Comparison of ENCODE assay signal across 10 cellular contexts in genomic region chr2:29317077-29317517, GRCh38.
DNase-seq lines count a peak whose midpoint lies in the region; ATAC-seq and TF ChIP-seq lines count a peak whose summit lies in the region.
"Had no signal": no experiment of that assay in that cellular context is flagged by ENCODE, and none has a peak within 500 bp of the region (broad histone marks: within the 10 kb centered on the region; RNA-seq: fewer than 3 reads in every experiment).

No MANE protein-coding gene starts in this region.

- H3K27ac ChIP-seq in HL-60 (replicated peaks) = no peak overlapping the region
- H3K27ac ChIP-seq in coronary artery = no peak overlapping the region

- TF ChIP-seq CTCF in BJ (IDR thresholded peaks at IDR 0.05; ENCODE audit: insufficient read depth, low read depth, low read length) (0 out of 2 replicates have a peak, but pooled peaks have one; percentile 10), HL-60 (IDR thresholded peaks at IDR 0.05; ENCODE audit: insufficient read depth, low read length) (no peak), epithelial cell of esophagus (IDR thresholded peaks at IDR 0.05; ENCODE audit: insufficient read depth, low read depth, low read length, missing control alignments) (peak; percentile 5), coronary artery (IDR thresholded peaks at IDR 0.05) (no peak)

- POLR2A ChIA-PET in BJ (lab: Charles Lee) = interaction anchor here (0.6 kb wide), 1 partner anchor 9 kb away, joined by 6 read pairs; no protein-coding TSS in a partner anchor

- peak; percentile 45 for ATAC-seq in GM21381 (IDR thresholded peaks at IDR 0.05; ENCODE audit: unreplicated experiment)
- no peak for ATAC-seq in HG03196 (IDR thresholded peaks at IDR 0.05; ENCODE audit: unreplicated experiment)
- ATAC-seq: CD8-positive, alpha-beta T cell; mucosa of descending colon had no signal

- H3K27me3 ChIP-seq in BJ (ENCODE audit: control insufficient read depth, insufficient read depth, low read length) (peaks cover 7% of the 10 kb centered on the region; the same call in 1 of the 2 replicates), HL-60 (ENCODE audit: insufficient read depth, poor library complexity, severe bottlenecking) (peaks cover 6% of the 10 kb centered on the region)

- DNase-seq in BJ (ENCODE audit: low read depth) (no peak), HL-60 (ENCODE audit: low read depth in 1 of 2, low spot score in 1 of 2) (peak; percentile 5 to 23), epithelial cell of esophagus (ENCODE audit: low read depth) (peak; percentile 57), NCI-H1436 treated with DMSO at 0.1 percent for 48 hours (lab: John Stamatoyannopoulos, UW) (no peak), coronary artery (ENCODE audit: low spot score) (no peak)
- no peak for DNase-seq in activated effector memory CD4-positive, alpha-beta T cell treated with anti-CD3 and anti-CD28 coated beads, Interleukin-2, amount 50 U/mL, for 16 hours
- DNase-seq: CD8-positive, alpha-beta T cell had no signal

- H3K4me3 ChIP-seq in BJ (ENCODE audit: low read depth, low read length) = no peak overlapping the region
- H3K4me3 ChIP-seq in HL-60 (replicated peaks; ENCODE audit: insufficient read depth, low read length) = no peak overlapping the region
- H3K4me3 ChIP-seq in epithelial cell of esophagus (ENCODE audit: low read length) = no peak overlapping the region
- no peak overlapping the region for H3K4me3 ChIP-seq in coronary artery
- H3K4me3 ChIP-seq: mucosa of descending colon had no signal

- CTCF ChIA-PET in BJ (lab: Yijun Ruan, JAX) = interaction anchor here (2.7 kb wide), 1 partner anchor 9 kb away, joined by 15 read pairs; no protein-coding TSS in a partner anchor

- H3K36me3 ChIP-seq in BJ (ENCODE audit: control insufficient read depth, insufficient read depth, low read length) = no peaks in the 10 kb centered on the region

Comparison
In these comparisons a context has a peak if more than half of its experiments do, and no peak if none do; other contexts are left out.
1. DNase-seq: peak in HL-60 (2 of 2) and epithelial cell of esophagus (single experiment); none in BJ (single experiment), activated effector memory CD4-positive, alpha-beta T cell treated with anti-CD3 and anti-CD28 coated beads, Interleukin-2, amount 50 U/mL, for 16 hours (single experiment), NCI-H1436 treated with DMSO at 0.1 percent for 48 hours (single experiment) and coronary artery (single experiment).
2. CTCF ChIP-seq: peak in BJ (single experiment) and epithelial cell of esophagus (single experiment); none in HL-60 (single experiment) and coronary artery (single experiment).